ENCODE assay signal across 11 cellular contexts in the genomic region with DNA sequence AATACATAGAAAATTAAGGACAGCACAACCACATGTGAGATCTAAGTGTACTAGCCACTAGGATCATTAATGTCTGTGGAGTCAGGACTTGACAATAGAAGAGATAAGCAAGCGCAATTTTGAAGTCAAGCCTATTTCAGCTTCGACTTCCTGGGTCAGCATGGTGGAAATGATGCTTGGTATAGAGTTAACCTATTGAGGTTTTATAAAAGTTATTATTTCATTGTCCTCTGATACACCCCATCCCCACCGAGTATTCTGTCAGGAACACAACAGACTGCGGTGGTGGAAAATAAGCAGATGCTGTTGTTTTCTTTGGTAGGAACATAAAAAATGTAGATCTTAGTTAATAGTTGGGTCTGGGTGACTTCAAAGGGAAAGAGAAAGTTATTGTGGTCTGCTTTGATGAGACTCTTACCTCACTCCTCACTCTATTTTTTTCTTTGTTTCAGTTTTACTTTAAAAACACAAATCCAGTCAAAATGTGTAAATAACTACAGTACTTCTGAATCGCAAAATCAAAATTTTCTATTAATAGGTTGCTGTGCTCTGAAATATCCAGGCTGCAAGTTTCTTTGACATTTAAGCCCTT.
A peak's percentile ranks its signal among the peaks of the same experiment; 100 is the strongest.
DNase-seq lines count a peak whose midpoint lies in the region; ATAC-seq and TF ChIP-seq lines count a peak whose summit lies in the region.
"Had no signal": no experiment of that assay in that cellular context is flagged by ENCODE, and none has a peak within 500 bp of the region (broad histone marks: within the 10 kb centered on the region; RNA-seq: fewer than 3 reads in every experiment).

No MANE protein-coding gene starts in this region.

- H3K4me3 ChIP-seq in esophagus squamous epithelium: no peak overlapping the region

- no peaks in the 10 kb centered on the region for H3K4me1 ChIP-seq in esophagus squamous epithelium

- peaks cover 4% of the 10 kb centered on the region for H3K27me3 Mint-ChIP-seq in activated naive CD8-positive, alpha-beta T cell treated with anti-CD3 and anti-CD28 coated beads, Interleukin-2, amount 10 ng/mL, durations not matched to agents 7 days and 5 days

- no peaks in the 10 kb centered on the region for H3K36me3 ChIP-seq in esophagus squamous epithelium

- ATAC-seq in GM18520 (IDR thresholded peaks at IDR 0.05; ENCODE audit: unreplicated experiment): peak; percentile 89
- ATAC-seq in GM21367 (IDR thresholded peaks at IDR 0.05; ENCODE audit: unreplicated experiment): peak; percentile 98
- peak; percentile 98 for ATAC-seq in HG03095 (IDR thresholded peaks at IDR 0.05; ENCODE audit: unreplicated experiment)
- peak; percentile 86 for ATAC-seq in activated naive CD8-positive, alpha-beta T cell treated with anti-CD3 and anti-CD28 coated beads, Interleukin-2, amount 10 ng/mL, durations not matched to agents 7 days and 5 days (ENCODE audit: low read depth)
- ATAC-seq in left ventricle myocardium superior: no peak
- ATAC-seq: HepG2 had no signal

- no peak for TF ChIP-seq CTCF in esophagus squamous epithelium (IDR thresholded peaks at IDR 0.05)

- H3K4me3 Mint-ChIP-seq in activated naive CD8-positive, alpha-beta T cell treated with anti-CD3 and anti-CD28 coated beads, Interleukin-2, amount 10 ng/mL, durations not matched to agents 7 days and 5 days: peak overlapping the region; percentile 55

- H3K27ac ChIP-seq in esophagus squamous epithelium: no peak overlapping the region

- no peaks in the 10 kb centered on the region for H3K27me3 ChIP-seq in esophagus squamous epithelium

- H3K27ac Mint-ChIP-seq in activated naive CD8-positive, alpha-beta T cell treated with anti-CD3 and anti-CD28 coated beads, Interleukin-2, amount 10 ng/mL, durations not matched to agents 7 days and 5 days: peak overlapping the region; percentile 75

- intact Hi-C loops in esophagus squamous epithelium (cut with DNase I) (no loop called here), left ventricle myocardium superior (cut with micrococcal nuclease) (no loop called here)

- H3K36me3 Mint-ChIP-seq in activated naive CD8-positive, alpha-beta T cell treated with anti-CD3 and anti-CD28 coated beads, Interleukin-2, amount 10 ng/mL, durations not matched to agents 7 days and 5 days: no peaks in the 10 kb centered on the region

- no peaks in the 10 kb centered on the region for H3K9me3 ChIP-seq in esophagus squamous epithelium

- 72 to 81% methylated on average over 5 of the region's 5 CpGs for WGBS in esophagus squamous epithelium, 2 donors

- DNase-seq in activated naive CD8-positive, alpha-beta T cell treated with anti-CD3 and anti-CD28 coated beads, Interleukin-2, amount 10 ng/mL, durations not matched to agents 7 days and 5 days: no peak
- DNase-seq in esophagus squamous epithelium (lab: John Stamatoyannopoulos, UW): no peak
- DNase-seq in left ventricle myocardium superior: no peak
- no peak for DNase-seq in NCI-H128 (lab: John Stamatoyannopoulos, UW; ENCODE audit: unreplicated experiment)
- no peak for DNase-seq in EL
- DNase-seq: amygdala, NCI-H69 had no signal

- peaks cover 9% of the 10 kb centered on the region for H3K4me1 Mint-ChIP-seq in activated naive CD8-positive, alpha-beta T cell treated with anti-CD3 and anti-CD28 coated beads, Interleukin-2, amount 10 ng/mL, durations not matched to agents 7 days and 5 days

- no peak for TF ChIP-seq POLR2A in esophagus squamous epithelium (IDR thresholded peaks at IDR 0.05)

- H3K9me3 Mint-ChIP-seq in activated naive CD8-positive, alpha-beta T cell treated with anti-CD3 and anti-CD28 coated beads, Interleukin-2, amount 10 ng/mL, durations not matched to agents 7 days and 5 days: peaks cover 2% of the 10 kb centered on the region

- POLR2A ChIA-PET in activated naive CD8-positive, alpha-beta T cell treated with anti-CD3 and anti-CD28 coated beads, Interleukin-2, amount 10 ng/mL, durations not matched to agents 7 days and 5 days (lab: Charles Lee): no interaction called here
